In genomic region chr12:464484-465267, GRCh38 we compare ENCODE assay signal across 14 cellular contexts. TPM values are rescaled to one million over a fixed set of nuclear protein-coding genes. Genes with fewer than 3 reads are reported as not detected.
DNase-seq lines count a peak whose midpoint lies in the region; TF ChIP-seq lines count a peak whose summit lies in the region.
"Had no signal": no experiment of that assay in that cellular context is flagged by ENCODE, and none has a peak within 500 bp of the region (broad histone marks: within the 10 kb centered on the region; RNA-seq: fewer than 3 reads in every experiment).

No MANE protein-coding gene starts in this region.

- H4K12ac ChIP-seq in trophoblast cell (ENCODE audit: low read depth, low read length), result no peak overlapping the region

- peaks cover 2% of the 10 kb centered on the region for H3K79me2 ChIP-seq in trophoblast cell (ENCODE audit: control insufficient read depth, insufficient read depth, low read length, poor library complexity)

- intact Hi-C loops in left ventricle myocardium inferior (cut with micrococcal nuclease), result no loop called here

- no peak overlapping the region for H2AK5ac ChIP-seq in trophoblast cell (ENCODE audit: low read length)

- H3K14ac ChIP-seq in trophoblast cell (ENCODE audit: low read length), result no peak overlapping the region

- no peak overlapping the region for H3K9ac ChIP-seq in trophoblast cell (ENCODE audit: low read length)
- H3K9ac ChIP-seq: SK-N-SH had no signal

- H3K4me2 ChIP-seq in trophoblast cell (ENCODE audit: low read length), result no peak overlapping the region
- H3K4me2 ChIP-seq: SK-N-SH had no signal

- H3K4ac ChIP-seq in trophoblast cell (ENCODE audit: low read depth, low read length), result no peak overlapping the region

- H3K18ac ChIP-seq in trophoblast cell (ENCODE audit: low read length), result no peak overlapping the region

- H3K27ac ChIP-seq in HEK293 (ENCODE audit: extremely low read depth, low read depth, low read length) (no peak overlapping the region), left ventricle myocardium inferior (replicated peaks) (peak overlapping the region; percentile 91), trophoblast cell (ENCODE audit: low read depth, low read length) (no peak overlapping the region)
- H3K27ac ChIP-seq: colonic mucosa, VCaP had no signal

- DNase-seq in NCI-H69 (lab: John Stamatoyannopoulos, UW), result peak; percentile 71
- no peak for DNase-seq in left ventricle myocardium inferior
- DNase-seq in trophoblast cell, result no peak
- DNase-seq in middle frontal gyrus (ENCODE audit: extremely low spot score, low spot score), result no peak
- DNase-seq in hepatic stellate cell (ENCODE audit: low spot score), result no peak
- no peak for DNase-seq in NCI-H128 (lab: John Stamatoyannopoulos, UW; ENCODE audit: unreplicated experiment)
- DNase-seq in activated naive CD4-positive, alpha-beta T cell (lab: John Stamatoyannopoulos, UW), result no peak
- DNase-seq: activated naive CD8-positive, alpha-beta T cell treated with anti-CD3 and anti-CD28 coated beads, Interleukin-2, amount 10 ng/mL, durations not matched to agents 7 days and 5 days; colonic mucosa; SK-N-SH; stimulated activated naive CD8-positive, alpha-beta T cell treated with anti-CD3 and anti-CD28 coated beads, Interleukin-15, Interleukin-2, amounts not matched to agents 100 U/mL and 50 U/mL, for 24 hours had no signal

- no peak overlapping the region for H4K91ac ChIP-seq in trophoblast cell (ENCODE audit: low read depth, low read length)

- TF ChIP-seq CTCF in HEK293 (tag by site-specific recombination; IDR thresholded peaks at IDR 0.05) (no peak), left ventricle myocardium inferior (IDR thresholded peaks at IDR 0.05; ENCODE audit: borderline replicate concordance) (no peak)

- H3K9me3 ChIP-seq in HEK293 (ENCODE audit: control insufficient read depth, insufficient read depth, low read depth, low read length) (no peaks in the 10 kb centered on the region), left ventricle myocardium inferior (replicated peaks) (no peaks in the 10 kb centered on the region), trophoblast cell (ENCODE audit: insufficient read depth, low read depth, low read length) (no peaks in the 10 kb centered on the region)
- H3K9me3 ChIP-seq: colonic mucosa, SK-N-SH had no signal

- H3K27me3 ChIP-seq in left ventricle myocardium inferior (ENCODE audit: low read depth) (peaks cover 37% of the 10 kb centered on the region), trophoblast cell (ENCODE audit: insufficient read depth, low read length) (peaks cover 19% of the 10 kb centered on the region)

- CTCF ChIA-PET in HEK293 (lab: Yijun Ruan, JAX), result interaction anchor here (0.6 to 4.5 kb wide), 5 partner anchors 11 to 287 kb away, joined by 3 to 35 read pairs (median 3); no protein-coding TSS in a partner anchor

- no peaks in the 10 kb centered on the region for H3K79me1 ChIP-seq in trophoblast cell (ENCODE audit: low read length)

- H2BK120ac ChIP-seq in trophoblast cell (ENCODE audit: insufficient read depth, low read length, poor library complexity), result no peak overlapping the region

- H2BK12ac ChIP-seq in trophoblast cell (ENCODE audit: low read length), result no peak overlapping the region

- H3K23ac ChIP-seq in trophoblast cell (ENCODE audit: low read length), result peak overlapping the region; percentile 5

- H4K8ac ChIP-seq in trophoblast cell (ENCODE audit: low read depth, low read length), result no peak overlapping the region

- no CpG with 5 or more reads among the region's 16 CpGs for whole genome bisulfite sequencing in trophoblast cell (ENCODE audit: extremely low coverage, insufficient coverage, insufficient read length)

- no peak overlapping the region for H2BK5ac ChIP-seq in trophoblast cell (ENCODE audit: low read depth, low read length, poor library complexity)

- no peak overlapping the region for H2AFZ ChIP-seq in trophoblast cell (ENCODE audit: insufficient read depth, low read length, poor library complexity)

- H3K4me3 ChIP-seq in HEK293 (ENCODE audit: low read depth, low read length) (no peak overlapping the region), left ventricle myocardium inferior (peak overlapping the region; percentile 22), trophoblast cell (ENCODE audit: low read depth, low read length) (no peak overlapping the region)
- H3K4me3 ChIP-seq: colonic mucosa had no signal

- POLR2A ChIA-PET in HEK293 (lab: Yijun Ruan, JAX), result interaction anchor here (0.5 to 0.8 kb wide), 2 partner anchors 14 to 45 kb away, joined by 6 to 7 read pairs; no protein-coding TSS in a partner anchor

- H3K36me3 ChIP-seq in HEK293 (ENCODE audit: control insufficient read depth in 2 of 2, insufficient read depth in 1 of 2, low read length in 2 of 2), result no peaks in the 10 kb centered on the region
- no peaks in the 10 kb centered on the region for H3K36me3 ChIP-seq in left ventricle myocardium inferior
- no peaks in the 10 kb centered on the region for H3K36me3 ChIP-seq in trophoblast cell (ENCODE audit: control insufficient read depth in 1 of 2, insufficient read depth in 2 of 2, low read length in 2 of 2)
- H3K36me3 ChIP-seq: colonic mucosa had no signal

- H3K4me1 ChIP-seq in HEK293 (ENCODE audit: control insufficient read depth, insufficient read depth, low read length), result peaks cover 9% of the 10 kb centered on the region
- H3K4me1 ChIP-seq in left ventricle myocardium inferior, result peaks cover 75% of the 10 kb centered on the region
- H3K4me1 ChIP-seq in trophoblast cell (ENCODE audit: control insufficient read depth in 1 of 2, insufficient read depth in 2 of 2, low read length in 2 of 2), result peaks cover 2% of the 10 kb centered on the region in 2 experiments

TF ChIP-seq in HEK293, 187 proteins besides CTCF, POLR2A, EP300 and RAD21 (continues in another document):
- TF ChIP-seq EGR2 (tag by site-specific recombination; IDR thresholded peaks at IDR 0.05; ENCODE audit: low read depth), result peak; percentile 97
- peak; percentile 56; the same call in 1 of the 2 replicates for TF ChIP-seq PRDM1 (tag by site-specific recombination; IDR thresholded peaks at IDR 0.05)
- TF ChIP-seq ZNF555 (tag by site-specific recombination; conservative IDR thresholded peaks at IDR 0.05), result no peak
- peak; percentile 97 for TF ChIP-seq ZFHX2 (tag by site-specific recombination; conservative IDR thresholded peaks at IDR 0.05)
- TF ChIP-seq ZNF792 (tag by site-specific recombination; IDR thresholded peaks at IDR 0.05), result no peak
- 0 out of 2 replicates have a peak, but pooled peaks have one; percentile 19 for TF ChIP-seq ZNF391 (tag by site-specific recombination; IDR thresholded peaks at IDR 0.05; ENCODE audit: borderline replicate concordance, low read depth)
- TF ChIP-seq, protein P1, sequence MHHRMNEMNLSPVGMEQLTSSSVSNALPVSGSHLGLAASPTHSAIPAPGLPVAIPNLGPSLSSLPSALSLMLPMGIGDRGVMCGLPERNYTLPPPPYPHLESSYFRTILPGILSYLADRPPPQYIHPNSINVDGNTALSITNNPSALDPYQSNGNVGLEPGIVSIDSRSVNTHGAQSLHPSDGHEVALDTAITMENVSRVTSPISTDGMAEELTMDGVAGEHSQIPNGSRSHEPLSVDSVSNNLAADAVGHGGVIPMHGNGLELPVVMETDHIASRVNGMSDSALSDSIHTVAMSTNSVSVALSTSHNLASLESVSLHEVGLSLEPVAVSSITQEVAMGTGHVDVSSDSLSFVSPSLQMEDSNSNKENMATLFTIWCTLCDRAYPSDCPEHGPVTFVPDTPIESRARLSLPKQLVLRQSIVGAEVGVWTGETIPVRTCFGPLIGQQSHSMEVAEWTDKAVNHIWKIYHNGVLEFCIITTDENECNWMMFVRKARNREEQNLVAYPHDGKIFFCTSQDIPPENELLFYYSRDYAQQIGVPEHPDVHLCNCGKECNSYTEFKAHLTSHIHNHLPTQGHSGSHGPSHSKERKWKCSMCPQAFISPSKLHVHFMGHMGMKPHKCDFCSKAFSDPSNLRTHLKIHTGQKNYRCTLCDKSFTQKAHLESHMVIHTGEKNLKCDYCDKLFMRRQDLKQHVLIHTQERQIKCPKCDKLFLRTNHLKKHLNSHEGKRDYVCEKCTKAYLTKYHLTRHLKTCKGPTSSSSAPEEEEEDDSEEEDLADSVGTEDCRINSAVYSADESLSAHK (tag by site-specific recombination; IDR thresholded peaks at IDR 0.05), result peak; percentile 50; the same call in 1 of the 2 replicates
- TF ChIP-seq ZNF600 (tag by site-specific recombination; IDR thresholded peaks at IDR 0.05), result peak; percentile 91
- peak; percentile 36; the same call in 1 of the 2 replicates for TF ChIP-seq ZBTB48 (tag by site-specific recombination; IDR thresholded peaks at IDR 0.05)
- TF ChIP-seq ZNF274 (IDR thresholded peaks at IDR 0.05; ENCODE audit: low read length), result no peak
- no peak for TF ChIP-seq ZNF274 (tag by site-specific recombination; IDR thresholded peaks at IDR 0.05; ENCODE audit: borderline replicate concordance)
- no peak for TF ChIP-seq GFI1B (tag by site-specific recombination; IDR thresholded peaks at IDR 0.05)
- TF ChIP-seq, protein P2, sequence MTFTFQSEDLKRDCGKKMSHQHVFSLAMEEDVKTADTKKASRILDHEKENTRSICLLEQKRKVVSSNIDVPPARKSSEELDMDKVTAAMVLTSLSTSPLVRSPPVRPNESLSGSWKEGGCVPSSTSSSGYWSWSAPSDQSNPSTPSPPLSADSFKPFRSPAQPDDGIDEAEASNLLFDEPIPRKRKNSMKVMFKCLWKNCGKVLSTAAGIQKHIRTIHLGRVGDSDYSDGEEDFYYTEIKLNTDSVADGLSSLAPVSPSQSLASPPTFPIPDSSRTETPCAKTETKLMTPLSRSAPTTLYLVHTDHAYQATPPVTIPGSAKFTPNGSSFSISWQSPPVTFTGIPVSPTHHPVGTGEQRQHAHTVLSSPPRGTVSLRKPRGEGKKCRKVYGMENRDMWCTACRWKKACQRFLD (tag by site-specific recombination; IDR thresholded peaks at IDR 0.05), result no peak
- 0 out of 2 replicates have a peak, but pooled peaks have one; percentile 17 for TF ChIP-seq SP7 (tag by site-specific recombination; IDR thresholded peaks at IDR 0.05)
- TF ChIP-seq IKZF3 (tag by site-specific recombination; IDR thresholded peaks at IDR 0.05), result 0 out of 2 replicates have a peak, but pooled peaks have one; percentile 14
- no peak for TF ChIP-seq ATF2 (tag by site-specific recombination; IDR thresholded peaks at IDR 0.05; ENCODE audit: low read depth)

RNA-seq across cellular contexts. Expression of gene B4GALNT3, which starts 4.9 kb away (rescaled TPM):
- 43.4 TPM for total RNA-seq in left ventricle myocardium inferior
- polyA plus RNA-seq in trophoblast cell (2013), result 7.0 and 7.6 TPM in 2 replicates
- total RNA-seq: B cell had no signal
